1 cellular context compared by ENCODE assay signal in the genomic region with DNA sequence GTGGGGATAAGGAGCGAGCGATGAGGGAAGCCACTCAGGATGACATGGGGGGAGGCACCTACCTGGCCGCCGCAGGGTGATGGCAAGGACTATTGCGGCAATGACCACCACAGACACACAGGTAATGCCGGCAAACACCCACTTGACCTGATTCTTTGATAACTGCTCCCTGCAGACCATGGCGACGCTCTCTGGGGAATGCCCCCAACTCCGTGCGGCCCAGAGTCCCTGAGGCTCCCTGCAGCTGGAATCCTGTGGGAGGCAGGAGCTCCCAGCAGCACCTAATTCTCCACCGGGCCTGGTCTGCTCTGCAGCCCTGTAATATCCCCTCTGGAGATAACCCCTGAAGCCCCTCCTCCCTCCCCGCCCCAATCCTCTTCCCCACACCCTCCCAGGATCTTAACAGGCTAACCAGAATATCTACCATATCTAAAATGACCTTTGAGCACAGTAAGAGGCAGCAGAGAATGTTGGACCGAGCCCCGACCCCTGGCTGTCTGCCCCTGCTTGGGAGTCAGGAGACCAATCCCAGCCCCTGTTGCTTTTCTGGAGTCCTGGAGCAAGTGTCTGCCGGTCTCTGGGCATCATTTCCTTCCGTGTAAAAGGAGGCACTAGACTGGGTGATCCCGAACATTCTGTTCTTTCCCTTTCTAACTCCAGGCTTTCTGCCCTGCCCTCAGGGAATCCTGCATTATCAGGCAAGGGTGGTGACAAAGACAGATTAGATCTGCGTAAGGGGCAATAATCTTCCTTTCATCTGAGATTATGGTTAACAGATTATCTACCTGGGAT.
TF ChIP-seq lines count a peak whose summit lies in the region.

A gene (minus strand): TSS at position 310 of the 792 bp plus-strand sequence. CDS start 130 bp downstream, at position 180.

TF ChIP-seq in GM23338, 12 proteins besides CTCF, POLR2A, EP300 and RAD21 (continued from another document):
- TF ChIP-seq, protein P1, sequence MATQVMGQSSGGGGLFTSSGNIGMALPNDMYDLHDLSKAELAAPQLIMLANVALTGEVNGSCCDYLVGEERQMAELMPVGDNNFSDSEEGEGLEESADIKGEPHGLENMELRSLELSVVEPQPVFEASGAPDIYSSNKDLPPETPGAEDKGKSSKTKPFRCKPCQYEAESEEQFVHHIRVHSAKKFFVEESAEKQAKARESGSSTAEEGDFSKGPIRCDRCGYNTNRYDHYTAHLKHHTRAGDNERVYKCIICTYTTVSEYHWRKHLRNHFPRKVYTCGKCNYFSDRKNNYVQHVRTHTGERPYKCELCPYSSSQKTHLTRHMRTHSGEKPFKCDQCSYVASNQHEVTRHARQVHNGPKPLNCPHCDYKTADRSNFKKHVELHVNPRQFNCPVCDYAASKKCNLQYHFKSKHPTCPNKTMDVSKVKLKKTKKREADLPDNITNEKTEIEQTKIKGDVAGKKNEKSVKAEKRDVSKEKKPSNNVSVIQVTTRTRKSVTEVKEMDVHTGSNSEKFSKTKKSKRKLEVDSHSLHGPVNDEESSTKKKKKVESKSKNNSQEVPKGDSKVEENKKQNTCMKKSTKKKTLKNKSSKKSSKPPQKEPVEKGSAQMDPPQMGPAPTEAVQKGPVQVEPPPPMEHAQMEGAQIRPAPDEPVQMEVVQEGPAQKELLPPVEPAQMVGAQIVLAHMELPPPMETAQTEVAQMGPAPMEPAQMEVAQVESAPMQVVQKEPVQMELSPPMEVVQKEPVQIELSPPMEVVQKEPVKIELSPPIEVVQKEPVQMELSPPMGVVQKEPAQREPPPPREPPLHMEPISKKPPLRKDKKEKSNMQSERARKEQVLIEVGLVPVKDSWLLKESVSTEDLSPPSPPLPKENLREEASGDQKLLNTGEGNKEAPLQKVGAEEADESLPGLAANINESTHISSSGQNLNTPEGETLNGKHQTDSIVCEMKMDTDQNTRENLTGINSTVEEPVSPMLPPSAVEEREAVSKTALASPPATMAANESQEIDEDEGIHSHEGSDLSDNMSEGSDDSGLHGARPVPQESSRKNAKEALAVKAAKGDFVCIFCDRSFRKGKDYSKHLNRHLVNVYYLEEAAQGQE (IDR thresholded peaks at IDR 0.05; ENCODE audit: unreplicated experiment): no peak
- TF ChIP-seq STAT1 (IDR thresholded peaks at IDR 0.05; ENCODE audit: unreplicated experiment): no peak
- TF ChIP-seq, protein P2, sequence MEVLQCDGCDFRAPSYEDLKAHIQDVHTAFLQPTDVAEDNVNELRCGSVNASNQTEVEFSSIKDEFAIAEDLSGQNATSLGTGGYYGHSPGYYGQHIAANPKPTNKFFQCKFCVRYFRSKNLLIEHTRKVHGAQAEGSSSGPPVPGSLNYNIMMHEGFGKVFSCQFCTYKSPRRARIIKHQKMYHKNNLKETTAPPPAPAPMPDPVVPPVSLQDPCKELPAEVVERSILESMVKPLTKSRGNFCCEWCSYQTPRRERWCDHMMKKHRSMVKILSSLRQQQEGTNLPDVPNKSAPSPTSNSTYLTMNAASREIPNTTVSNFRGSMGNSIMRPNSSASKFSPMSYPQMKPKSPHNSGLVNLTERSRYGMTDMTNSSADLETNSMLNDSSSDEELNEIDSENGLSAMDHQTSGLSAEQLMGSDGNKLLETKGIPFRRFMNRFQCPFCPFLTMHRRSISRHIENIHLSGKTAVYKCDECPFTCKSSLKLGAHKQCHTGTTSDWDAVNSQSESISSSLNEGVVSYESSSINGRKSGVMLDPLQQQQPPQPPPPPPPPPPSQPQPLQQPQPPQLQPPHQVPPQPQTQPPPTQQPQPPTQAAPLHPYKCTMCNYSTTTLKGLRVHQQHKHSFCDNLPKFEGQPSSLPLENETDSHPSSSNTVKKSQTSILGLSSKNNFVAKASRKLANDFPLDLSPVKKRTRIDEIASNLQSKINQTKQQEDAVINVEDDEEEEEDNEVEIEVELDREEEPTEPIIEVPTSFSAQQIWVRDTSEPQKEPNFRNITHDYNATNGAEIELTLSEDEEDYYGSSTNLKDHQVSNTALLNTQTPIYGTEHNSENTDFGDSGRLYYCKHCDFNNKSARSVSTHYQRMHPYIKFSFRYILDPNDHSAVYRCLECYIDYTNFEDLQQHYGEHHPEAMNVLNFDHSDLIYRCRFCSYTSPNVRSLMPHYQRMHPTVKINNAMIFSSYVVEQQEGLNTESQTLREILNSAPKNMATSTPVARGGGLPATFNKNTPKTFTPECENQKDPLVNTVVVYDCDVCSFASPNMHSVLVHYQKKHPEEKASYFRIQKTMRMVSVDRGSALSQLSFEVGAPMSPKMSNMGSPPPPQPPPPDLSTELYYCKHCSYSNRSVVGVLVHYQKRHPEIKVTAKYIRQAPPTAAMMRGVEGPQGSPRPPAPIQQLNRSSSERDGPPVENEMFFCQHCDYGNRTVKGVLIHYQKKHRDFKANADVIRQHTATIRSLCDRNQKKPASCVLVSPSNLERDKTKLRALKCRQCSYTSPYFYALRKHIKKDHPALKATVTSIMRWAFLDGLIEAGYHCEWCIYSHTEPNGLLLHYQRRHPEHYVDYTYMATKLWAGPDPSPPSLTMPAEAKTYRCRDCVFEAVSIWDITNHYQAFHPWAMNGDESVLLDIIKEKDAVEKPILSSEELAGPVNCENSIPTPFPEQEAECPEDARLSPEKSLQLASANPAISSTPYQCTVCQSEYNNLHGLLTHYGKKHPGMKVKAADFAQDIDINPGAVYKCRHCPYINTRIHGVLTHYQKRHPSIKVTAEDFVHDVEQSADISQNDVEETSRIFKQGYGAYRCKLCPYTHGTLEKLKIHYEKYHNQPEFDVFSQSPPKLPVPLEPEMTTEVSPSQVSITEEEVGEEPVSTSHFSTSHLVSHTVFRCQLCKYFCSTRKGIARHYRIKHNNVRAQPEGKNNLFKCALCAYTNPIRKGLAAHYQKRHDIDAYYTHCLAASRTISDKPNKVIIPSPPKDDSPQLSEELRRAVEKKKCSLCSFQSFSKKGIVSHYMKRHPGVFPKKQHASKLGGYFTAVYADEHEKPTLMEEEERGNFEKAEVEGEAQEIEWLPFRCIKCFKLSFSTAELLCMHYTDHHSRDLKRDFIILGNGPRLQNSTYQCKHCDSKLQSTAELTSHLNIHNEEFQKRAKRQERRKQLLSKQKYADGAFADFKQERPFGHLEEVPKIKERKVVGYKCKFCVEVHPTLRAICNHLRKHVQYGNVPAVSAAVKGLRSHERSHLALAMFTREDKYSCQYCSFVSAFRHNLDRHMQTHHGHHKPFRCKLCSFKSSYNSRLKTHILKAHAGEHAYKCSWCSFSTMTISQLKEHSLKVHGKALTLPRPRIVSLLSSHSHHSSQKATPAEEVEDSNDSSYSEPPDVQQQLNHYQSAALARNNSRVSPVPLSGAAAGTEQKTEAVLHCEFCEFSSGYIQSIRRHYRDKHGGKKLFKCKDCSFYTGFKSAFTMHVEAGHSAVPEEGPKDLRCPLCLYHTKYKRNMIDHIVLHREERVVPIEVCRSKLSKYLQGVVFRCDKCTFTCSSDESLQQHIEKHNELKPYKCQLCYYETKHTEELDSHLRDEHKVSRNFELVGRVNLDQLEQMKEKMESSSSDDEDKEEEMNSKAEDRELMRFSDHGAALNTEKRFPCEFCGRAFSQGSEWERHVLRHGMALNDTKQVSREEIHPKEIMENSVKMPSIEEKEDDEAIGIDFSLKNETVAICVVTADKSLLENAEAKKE (CRISPR knock-in tag; IDR thresholded peaks at IDR 0.05): no peak
- no peak for TF ChIP-seq EZH2phosphoT487 (IDR thresholded peaks at IDR 0.05; ENCODE audit: unreplicated experiment)
- TF ChIP-seq POLR2AphosphoS5 (IDR thresholded peaks at IDR 0.05; ENCODE audit: low read depth): no peak
- no peak for TF ChIP-seq JUNB (IDR thresholded peaks at IDR 0.05; ENCODE audit: unreplicated experiment)
